In the genomic region with DNA sequence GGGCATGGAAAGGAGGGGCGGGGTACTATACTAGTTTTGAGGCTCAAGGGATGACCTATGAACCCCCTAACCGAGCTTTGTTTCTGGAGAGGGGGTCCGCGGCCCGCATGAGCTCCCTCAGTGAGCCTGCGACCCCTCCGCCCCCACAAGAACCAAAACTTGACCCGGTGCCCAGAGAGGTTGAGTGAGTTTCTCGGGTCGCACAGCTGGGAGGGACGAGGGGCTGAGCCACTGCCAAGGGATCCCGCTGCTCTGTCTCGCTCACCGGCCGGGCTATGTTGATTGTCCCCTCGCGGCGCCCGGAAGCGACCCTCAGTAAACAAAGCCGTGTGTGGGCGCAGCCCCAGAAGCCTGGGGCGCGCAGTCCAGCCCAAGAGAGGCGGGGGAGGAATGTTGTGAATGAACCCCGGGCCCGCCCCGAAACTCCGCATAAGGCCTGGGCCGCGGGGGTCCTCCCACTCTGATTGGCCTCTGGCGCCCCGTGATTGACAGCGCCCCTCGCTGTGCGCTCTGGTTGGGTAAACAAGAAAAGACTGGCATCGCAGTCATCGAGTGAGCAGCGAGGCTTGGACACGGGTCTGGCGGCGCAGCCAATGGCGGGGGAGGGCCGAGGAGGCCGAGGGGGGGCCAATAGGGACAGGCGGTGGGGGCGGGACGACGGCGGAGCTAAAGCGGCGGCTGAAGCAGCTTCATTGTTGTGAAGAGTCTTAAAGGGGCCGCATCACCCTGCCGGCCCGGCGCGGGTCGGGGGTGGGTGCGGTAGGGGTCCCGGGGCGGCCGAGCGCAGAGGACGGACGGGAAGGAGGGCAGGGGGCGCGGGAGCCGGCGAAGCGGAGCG, we compare ENCODE assay signal across 8 cellular contexts. TPM values are rescaled to one million over a fixed set of nuclear protein-coding genes. Genes with fewer than 3 reads are reported as not detected.
DNase-seq lines count a peak whose midpoint lies in the region; ATAC-seq and TF ChIP-seq lines count a peak whose summit lies in the region.

ZSWIM4 (plus strand) TSS at position 692 of the 838 bp plus-strand sequence. CDS start 206 bp downstream, outside the sequence.

- no peaks in the 10 kb centered on the region for H3K27me3 ChIP-seq in SK-N-SH (ENCODE audit: insufficient read depth)
- H3K27me3 ChIP-seq in testis, result no peaks in the 10 kb centered on the region

- H3K27ac ChIP-seq in SK-N-SH (ENCODE audit: low read depth in 2 of 2, low read length in 1 of 2), result peak within 1 kb of the TSS; percentile 88 to 99
- H3K27ac ChIP-seq in testis, result peak within 1 kb of the TSS; percentile 27 to 89

- peak within 1 kb of the TSS; percentile 68; the same call in 1 of the 2 replicates for H2AFZ ChIP-seq in SK-N-SH (ENCODE audit: low read depth)

- H3K4me2 ChIP-seq in SK-N-SH, result peak within 1 kb of the TSS; percentile 100

- peak within 1 kb of the TSS; percentile 93 to 97 for H3K27ac Mint-ChIP-seq in activated naive CD4-positive, alpha-beta T cell treated with anti-CD3 and anti-CD28 coated beads, Interleukin-2, amount 50 U/mL, for 72 hours

- peaks cover 39% of the 10 kb centered on the region for H3K79me2 ChIP-seq in SK-N-SH (ENCODE audit: insufficient read depth)

- DNase-seq in NCI-H1092 (lab: John Stamatoyannopoulos, UW), result peak; percentile 99
- peak; percentile 98 for DNase-seq in SK-N-SH
- DNase-seq in activated naive CD4-positive, alpha-beta T cell treated with anti-CD3 and anti-CD28 coated beads, Interleukin-2, amount 50 U/mL, for 72 hours (ENCODE audit: low spot score in 2 of 2), result peak; percentile 93 to 98
- peak; percentile 99 for DNase-seq in glomerular visceral epithelial cell (ENCODE audit: extremely low spot score)
- DNase-seq in omental fat pad (ENCODE audit: low spot score), result peak; percentile 89
- peak; percentile 100 for DNase-seq in testis

- H4K20me1 ChIP-seq in SK-N-SH (ENCODE audit: insufficient read depth), result peaks cover 3% of the 10 kb centered on the region; the same call in 1 of the 2 replicates

- no peaks in the 10 kb centered on the region for H3K9me3 Mint-ChIP-seq in activated naive CD4-positive, alpha-beta T cell treated with anti-CD3 and anti-CD28 coated beads, Interleukin-2, amount 50 U/mL, for 72 hours

- H3K36me3 Mint-ChIP-seq in activated naive CD4-positive, alpha-beta T cell treated with anti-CD3 and anti-CD28 coated beads, Interleukin-2, amount 50 U/mL, for 72 hours, result no peaks in the 10 kb centered on the region

- TF ChIP-seq RAD21 in SK-N-SH (IDR thresholded peaks at IDR 0.05; ENCODE audit: low read length), result no peak

- no peak for TF ChIP-seq EP300 in SK-N-SH (IDR thresholded peaks at IDR 0.05; ENCODE audit: borderline replicate concordance in 1 of 2, low read depth in 1 of 2, low read length in 1 of 2)

- H3K4me3 ChIP-seq in GM08714 (ENCODE audit: low read length) (peak within 1 kb of the TSS; percentile 88), SK-N-SH (ENCODE audit: low read depth in 2 of 2, low read length in 1 of 2) (peak within 1 kb of the TSS; percentile 76 to 98), testis (peak within 1 kb of the TSS; percentile 64 to 86)

- H3K9ac ChIP-seq in SK-N-SH, result peak within 1 kb of the TSS; percentile 100

- 3% methylated on average over 44 of the region's 71 CpGs for WGBS in SK-N-SH (ENCODE audit: low lambda C conversion rate)
- WGBS in testis, 2 donors, result 1% methylated on average over 30 to 61 of the region's 71 CpGs

- H3F3A ChIP-seq in SK-N-SH (replicated peaks; ENCODE audit: insufficient read depth), result peaks cover 24% of the 10 kb centered on the region

- H3K36me3 ChIP-seq in SK-N-SH (replicated peaks in 1 of 2; ENCODE audit: control insufficient read depth in 1 of 2, insufficient read depth in 2 of 2, low read length in 1 of 2) (peaks cover 0 to 3% of the 10 kb centered on the region in 2 experiments), testis (ENCODE audit: low read depth, missing control alignments) (no peaks in the 10 kb centered on the region)

- no peak for TF ChIP-seq CTCF in SK-N-SH (IDR thresholded peaks at IDR 0.05)
- no peak for TF ChIP-seq CTCF in omental fat pad (IDR thresholded peaks at IDR 0.05)
- TF ChIP-seq CTCF in testis (IDR thresholded peaks at IDR 0.05), result no peak

- ATAC-seq in HG02610 (IDR thresholded peaks at IDR 0.05; ENCODE audit: unreplicated experiment), result peak; percentile 95
- peak; percentile 99 for ATAC-seq in activated naive CD4-positive, alpha-beta T cell treated with anti-CD3 and anti-CD28 coated beads, Interleukin-2, amount 50 U/mL, for 72 hours
- ATAC-seq in omental fat pad (ENCODE audit: low FRiP score), result peak; percentile 96

- CTCF ChIA-PET in SK-N-SH (lab: Yijun Ruan, JAX), result interaction anchor here (0.7 to 3.1 kb wide), 8 partner anchors 10 to 67 kb away, joined by 3 to 13 read pairs (median 4); no protein-coding TSS in a partner anchor

- POLR2A ChIA-PET in SK-N-SH (lab: Yijun Ruan, JAX), result interaction anchor here (0.6 to 1.7 kb wide), 6 partner anchors 20 to 52 kb away, joined by 3 to 5 read pairs (median 4); partner anchors contain the start of gene MRI1

- no peaks in the 10 kb centered on the region for H3K9me3 ChIP-seq in SK-N-SH
- no peaks in the 10 kb centered on the region for H3K9me3 ChIP-seq in testis

- H3K4me1 ChIP-seq in SK-N-SH (ENCODE audit: control insufficient read depth in 1 of 2, insufficient read depth in 2 of 2, low read depth in 1 of 2, low read length in 1 of 2) (peaks cover 15 to 18% of the 10 kb centered on the region in 2 experiments; a peak in 3 of 4 replicates), testis (peaks cover 18% of the 10 kb centered on the region)

- no peak for TF ChIP-seq POLR2A in testis (IDR thresholded peaks at IDR 0.05)

- H3K9me2 ChIP-seq in SK-N-SH, result no peaks in the 10 kb centered on the region

- intact Hi-C loops in testis (cut with DNase I; ENCODE audit: low total_unique reads), result loop anchor here (5.0 kb wide), 1 partner anchor 47 kb away; no protein-coding TSS in a partner anchor

TF ChIP-seq in SK-N-SH, 30 proteins besides CTCF, POLR2A, EP300 and RAD21 (continues in another document):
- peak; percentile 33; the same call in 1 of the 2 replicates for TF ChIP-seq MAX (IDR thresholded peaks at IDR 0.05; ENCODE audit: low read depth)
- no peak for TF ChIP-seq FOSL2 (IDR thresholded peaks at IDR 0.05; ENCODE audit: borderline replicate concordance, low read depth)
- TF ChIP-seq SIN3A (IDR thresholded peaks at IDR 0.05; ENCODE audit: borderline replicate concordance, low read depth, low read length), result no peak; the same call in 1 of the 2 replicates
- TF ChIP-seq GATA2 (CRISPR knock-in tag; IDR thresholded peaks at IDR 0.05), result no peak
- TF ChIP-seq TEAD4 (IDR thresholded peaks at IDR 0.05; ENCODE audit: borderline replicate concordance, insufficient read depth), result no peak
- no peak for TF ChIP-seq USF2 (IDR thresholded peaks at IDR 0.05; ENCODE audit: borderline replicate concordance, low read depth, low read length)
- TF ChIP-seq, protein P1, sequence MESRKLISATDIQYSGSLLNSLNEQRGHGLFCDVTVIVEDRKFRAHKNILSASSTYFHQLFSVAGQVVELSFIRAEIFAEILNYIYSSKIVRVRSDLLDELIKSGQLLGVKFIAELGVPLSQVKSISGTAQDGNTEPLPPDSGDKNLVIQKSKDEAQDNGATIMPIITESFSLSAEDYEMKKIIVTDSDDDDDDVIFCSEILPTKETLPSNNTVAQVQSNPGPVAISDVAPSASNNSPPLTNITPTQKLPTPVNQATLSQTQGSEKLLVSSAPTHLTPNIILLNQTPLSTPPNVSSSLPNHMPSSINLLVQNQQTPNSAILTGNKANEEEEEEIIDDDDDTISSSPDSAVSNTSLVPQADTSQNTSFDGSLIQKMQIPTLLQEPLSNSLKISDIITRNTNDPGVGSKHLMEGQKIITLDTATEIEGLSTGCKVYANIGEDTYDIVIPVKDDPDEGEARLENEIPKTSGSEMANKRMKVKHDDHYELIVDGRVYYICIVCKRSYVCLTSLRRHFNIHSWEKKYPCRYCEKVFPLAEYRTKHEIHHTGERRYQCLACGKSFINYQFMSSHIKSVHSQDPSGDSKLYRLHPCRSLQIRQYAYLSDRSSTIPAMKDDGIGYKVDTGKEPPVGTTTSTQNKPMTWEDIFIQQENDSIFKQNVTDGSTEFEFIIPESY (IDR thresholded peaks at IDR 0.05; ENCODE audit: borderline replicate concordance, low read depth), result no peak
- peak; percentile 95 for TF ChIP-seq CHD2 (IDR thresholded peaks at IDR 0.05; ENCODE audit: low read length, partially characterized antibody)

RNA-seq across cellular contexts. Expression of gene ZSWIM4, which starts in this region (rescaled TPM):
- polyA plus RNA-seq in SK-N-SH (2012; rRNA removed) (3.5 and 4.7 TPM in 2 replicates), testis (ENCODE audit: insufficient read depth, low read depth, low replicate concordance) (3.4 TPM)
- 1.8 and 3.1 TPM in 2 replicates for polyA plus RNA-seq in SK-N-SH (2012; cell fraction: cytosol; rRNA removed)
- polyA plus RNA-seq in SK-N-SH (2012; cell fraction: nucleus; rRNA removed), result 7.0 and 7.6 TPM in 2 replicates
- 1 to 10 TPM; 6.3 to 8.8 TPM for total RNA-seq in activated naive CD4-positive, alpha-beta T cell treated with anti-CD3 and anti-CD28 coated beads, Interleukin-2, amount 50 U/mL, for 72 hours
- total RNA-seq in omental fat pad (1 to 10 TPM; 3.8 to 5.2 (median 4.6) TPM), testis (10 to 100 TPM in 1 of 2 donors, 1 to 10 TPM in 1; 4.7 to 10.0 TPM)

Comparison
In these comparisons a context has a peak if more than half of its experiments do, and no peak if none do; other contexts are left out.
1. Peak in every context shown above with its lines: DNase-seq, ATAC-seq, H3K4me3 ChIP-seq and H3K27ac ChIP-seq.